Comparison of ENCODE assay signal across 8 cellular contexts in the genomic region with DNA sequence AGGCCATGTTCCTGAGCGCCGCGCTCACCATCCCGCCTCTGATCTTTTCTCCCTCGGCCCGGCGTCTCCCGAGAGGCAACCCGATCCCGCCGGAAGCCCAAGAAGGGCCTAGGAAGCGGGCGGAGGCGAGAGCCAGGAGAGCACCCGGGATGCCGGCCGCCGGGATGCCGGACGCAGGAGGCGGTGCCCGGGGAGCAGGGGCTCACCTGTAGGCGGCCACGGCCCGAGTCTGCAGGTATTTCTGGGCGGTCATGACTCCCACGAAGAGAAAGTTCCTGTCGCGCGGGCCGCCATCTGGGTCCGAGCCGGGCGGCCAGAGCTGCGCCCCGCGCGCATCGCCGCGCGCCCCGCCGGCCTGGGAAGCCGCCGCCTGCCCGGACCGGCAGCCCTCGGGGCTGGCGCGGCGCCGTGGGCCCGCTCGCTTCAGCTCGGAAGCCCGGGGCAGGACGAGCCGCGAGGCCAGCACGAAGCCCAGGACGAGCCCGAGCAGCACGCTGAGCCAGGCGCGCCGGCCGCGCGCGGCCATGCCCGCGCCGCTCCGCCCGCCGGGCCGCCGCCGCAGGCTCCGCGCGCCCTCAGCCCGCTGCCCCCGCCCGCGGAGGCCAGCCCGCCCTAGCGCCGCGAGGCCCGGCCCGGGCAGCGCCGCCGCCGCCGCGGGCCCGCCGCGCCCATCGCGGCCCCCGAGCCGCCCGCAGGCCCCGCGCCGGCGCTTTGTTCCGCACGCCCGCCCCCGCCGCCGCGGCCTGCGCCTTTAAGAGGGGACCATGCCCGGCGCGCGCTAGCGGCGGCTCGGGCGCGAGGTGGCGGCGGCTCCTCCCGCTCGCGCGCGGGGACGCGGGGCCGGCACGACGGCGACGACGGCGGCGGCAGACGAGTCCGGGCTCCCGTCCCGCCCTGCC. TPM values are rescaled to one million over a fixed set of nuclear protein-coding genes. Genes with fewer than 3 reads are reported as not detected.
A peak's percentile ranks its signal among the peaks of the same experiment; 100 is the strongest.
DNase-seq lines count a peak whose midpoint lies in the region; ATAC-seq, FAIRE-seq and TF ChIP-seq lines count a peak whose summit lies in the region.

No MANE protein-coding gene starts in this region.

- TF ChIP-seq CTCF in DOHH2 (IDR thresholded peaks at IDR 0.05; ENCODE audit: low read depth, low read length, poor library complexity, severe bottlenecking) (no peak), tibial nerve (IDR thresholded peaks at IDR 0.05) (peak in 1 of 5 experiments; percentile 11)

- H3K36me3 Mint-ChIP-seq in memory B cell, result no peaks in the 10 kb centered on the region

- H3K9me3 ChIP-seq in DOHH2 (ENCODE audit: control insufficient read depth, insufficient read depth, low read length) (no peaks in the 10 kb centered on the region), tibial nerve (no peaks in the 10 kb centered on the region)

- H3K9me3 Mint-ChIP-seq in memory B cell, result no peaks in the 10 kb centered on the region

- H3K4me1 ChIP-seq in DOHH2 (ENCODE audit: control insufficient read depth, low read length) (peaks cover 43% of the 10 kb centered on the region), tibial nerve (peaks cover 0 to 60% (median 21%) of the 10 kb centered on the region in 4 donors)

- peak; percentile 47 for DNase-seq in T-helper 9 cell
- DNase-seq in dermis blood vessel endothelial cell, result peak; percentile 32
- DNase-seq in memory B cell (ENCODE audit: low spot score in 2 of 2), result peak in 1 of 2 donors; percentile 33
- no peak for DNase-seq in tibial nerve (ENCODE audit: low spot score in 2 of 2)
- DNase-seq in GM19239 (ENCODE audit: insufficient read length, low spot score), result no peak

- no peak for FAIRE-seq in GM19239 (lab: Jason Lieb, UNC)

- peaks cover 12% of the 10 kb centered on the region; the same call in 1 of the 2 replicates for H4K20me1 ChIP-seq in DOHH2 (ENCODE audit: control insufficient read depth, insufficient read depth, low read depth, low read length)

- H3K4me3 Mint-ChIP-seq in memory B cell, result peak overlapping the region; percentile 93

- peaks cover 27% of the 10 kb centered on the region for H3K4me1 Mint-ChIP-seq in memory B cell

- no peaks in the 10 kb centered on the region for H3K27me3 Mint-ChIP-seq in memory B cell

- H3K27ac ChIP-seq in DOHH2 (ENCODE audit: low read depth, low read length) (no peak overlapping the region), tibial nerve (peak overlapping the region; percentile 77 to 94 (median 80))

- H3K9me2 ChIP-seq in DOHH2 (replicated peaks; ENCODE audit: control insufficient read depth, low read length), result no peaks in the 10 kb centered on the region

- peak; percentile 24 for ATAC-seq in GM21360 (IDR thresholded peaks at IDR 0.05; ENCODE audit: unreplicated experiment)
- peak; percentile 23 for ATAC-seq in HG03571 (IDR thresholded peaks at IDR 0.05; ENCODE audit: unreplicated experiment)
- peak; percentile 66 for ATAC-seq in memory B cell (ENCODE audit: low read depth)

- H3K4me3 ChIP-seq in DOHH2 (ENCODE audit: low read length) (peak overlapping the region; percentile 85), tibial nerve (peak overlapping the region; percentile 71 to 88 (median 80))

- peaks cover 44% of the 10 kb centered on the region for H3K79me2 ChIP-seq in DOHH2 (ENCODE audit: control insufficient read depth, low read length)

- H3F3A ChIP-seq in DOHH2 (ENCODE audit: control insufficient read depth, insufficient read depth), result no peaks in the 10 kb centered on the region; the same call in 1 of the 2 replicates

- H3K4me2 ChIP-seq in DOHH2 (ENCODE audit: low read length), result peak overlapping the region; percentile 94

- H3K36me3 ChIP-seq in DOHH2 (ENCODE audit: control insufficient read depth, low read length) (0 out of 2 replicates have a peak, but pooled peaks cover 7% of the 10 kb centered on the region), tibial nerve (no peaks in the 10 kb centered on the region)

- no peak for TF ChIP-seq POLR2A in tibial nerve (IDR thresholded peaks at IDR 0.05)

- H3K27ac Mint-ChIP-seq in memory B cell, result peak overlapping the region; percentile 69

- no peak for TF ChIP-seq EP300 in tibial nerve (IDR thresholded peaks at IDR 0.05)

- 0% methylated on average over 36 to 69 of the region's 149 CpGs for WGBS in tibial nerve, 2 donors

- H3K27me3 ChIP-seq in DOHH2 (ENCODE audit: control insufficient read depth, low read length), result peaks cover 12% of the 10 kb centered on the region; the same call in 1 of the 2 replicates
- no peaks in the 10 kb centered on the region for H3K27me3 ChIP-seq in tibial nerve

RNA-seq across cellular contexts. Expression of a gene that starts 0.7 kb away (rescaled TPM):
- total RNA-seq in dermis blood vessel endothelial cell (47.7 and 49.0 TPM in 2 replicates), tibial nerve (10 to 100 TPM; 22.0 to 29.7 (median 24.6) TPM)

RNA-seq across cellular contexts. Expression of a gene that starts 26.1 kb away (rescaled TPM):
- total RNA-seq in dermis blood vessel endothelial cell, result 56.2 and 82.7 TPM in 2 replicates
- 100 to 1,000 TPM in 1 of 4 donors, 10 to 100 TPM in 3; 64.8 to 104 (median 88.0) TPM for total RNA-seq in tibial nerve

RNA-seq across cellular contexts. Expression of a gene that starts 43.9 kb away (rescaled TPM):
- total RNA-seq in dermis blood vessel endothelial cell (13.3 and 22.9 TPM in 2 replicates), tibial nerve (10 to 100 TPM; 28.4 to 50.6 (median 40.0) TPM)

Comparison
In these comparisons a context has a peak if more than half of its experiments do, and no peak if none do; other contexts are left out.
1. DNase-seq: peak in T-helper 9 cell (single experiment) and dermis blood vessel endothelial cell (single experiment); none in tibial nerve (0 of 2) and GM19239 (single experiment).
2. Peak in every context shown above with its lines, with median percentiles within 50 percentile points of each other: ATAC-seq.